ENCODE assay signal across 9 cellular contexts in the genomic region with DNA sequence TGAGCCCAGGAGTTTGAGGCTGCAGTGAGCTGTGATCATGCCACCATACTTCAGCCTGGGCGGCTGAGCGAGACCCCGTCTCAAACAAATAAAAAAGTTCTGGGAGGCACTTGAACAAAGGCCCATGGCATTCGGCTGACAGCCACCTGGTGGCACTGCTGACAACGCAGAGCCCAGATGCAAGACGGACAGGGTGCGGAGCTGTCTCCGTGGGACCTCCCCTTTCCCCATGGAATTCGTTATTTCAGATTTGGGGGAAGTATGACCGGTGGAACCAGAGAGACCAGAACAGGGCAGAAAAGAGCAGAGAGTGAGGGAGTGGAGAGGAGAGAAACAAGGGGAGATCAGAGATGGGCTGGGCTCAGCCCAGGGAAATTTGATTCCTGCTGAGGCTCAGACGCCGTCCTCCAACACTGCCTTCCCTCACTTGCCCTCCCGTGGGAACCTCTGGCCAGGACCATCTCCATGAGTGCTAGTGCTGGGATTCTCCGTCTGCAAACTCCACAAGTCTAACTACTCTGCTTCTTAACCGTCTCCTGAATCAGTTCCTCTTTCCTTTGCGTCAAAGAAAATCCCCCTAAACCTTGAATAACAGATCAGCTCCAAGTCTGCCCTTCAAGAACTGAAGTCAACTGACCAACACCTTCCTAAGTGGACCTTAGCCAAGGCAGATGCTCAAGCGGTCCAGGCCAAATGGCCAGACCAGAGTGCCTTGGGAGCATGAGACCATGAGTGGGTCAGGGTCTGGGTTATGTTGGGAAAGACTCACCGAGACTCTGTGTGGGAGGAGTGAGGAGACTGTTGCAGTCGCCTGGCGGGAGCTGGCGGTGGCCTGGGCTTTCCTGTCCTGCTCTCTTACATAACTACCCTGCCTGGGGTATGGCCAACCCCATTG. TPM values are rescaled to one million over a fixed set of nuclear protein-coding genes. Genes with fewer than 3 reads are reported as not detected.
DNase-seq lines count a peak whose midpoint lies in the region; ATAC-seq, FAIRE-seq and TF ChIP-seq lines count a peak whose summit lies in the region.
"Had no signal": no experiment of that assay in that cellular context is flagged by ENCODE, and none has a peak within 500 bp of the region (broad histone marks: within the 10 kb centered on the region; RNA-seq: fewer than 3 reads in every experiment).

No MANE protein-coding gene starts in this region.

- H3K4me1 ChIP-seq in HepG2 (ENCODE audit: insufficient read depth, low read length) (peaks cover 17% of the 10 kb centered on the region), esophagus squamous epithelium (peaks cover 0 to 11% (median 0%) of the 10 kb centered on the region in 3 donors)

- no peak overlapping the region for H3K27ac ChIP-seq in HepG2 (ENCODE audit: extremely low read length, insufficient read depth, low read length)
- H3K27ac ChIP-seq in esophagus squamous epithelium: no peak overlapping the region

- H3K27me3 ChIP-seq in HepG2 (ENCODE audit: control insufficient read depth in 1 of 2, insufficient read depth in 2 of 2, low read length in 2 of 2) (no peaks in the 10 kb centered on the region), esophagus squamous epithelium (no peaks in the 10 kb centered on the region)

- intact Hi-C loops in HepG2 (cut with micrococcal nuclease; ENCODE audit: unreplicated experiment): no loop called here
- intact Hi-C loops in esophagus squamous epithelium (cut with DNase I): no loop called here

- H3K4me3 ChIP-seq in HepG2 (replicated peaks in 1 of 3; ENCODE audit: insufficient read depth in 1 of 3, low read depth in 2 of 3, low read length in 3 of 3): no peak overlapping the region
- no peak overlapping the region for H3K4me3 ChIP-seq in esophagus squamous epithelium

- in situ Hi-C loops in HepG2 (cut with HindIII; ENCODE audit: extremely low pct_ligation_motif_present, low pct_unique_long_range_greater_than_20kb): no loop called here

- POLR2A ChIA-PET in HepG2 (lab: Yijun Ruan, JAX): interaction anchor here (1.0 kb wide), 1 partner anchor 12 kb away, joined by 3 read pairs; a partner anchor contains a TSS

- TF ChIP-seq EP300 in HepG2 (IDR thresholded peaks at IDR 0.05; ENCODE audit: low read depth in 2 of 2, low read length in 2 of 2) (no peak), HepG2 (CRISPR knock-in tag; IDR thresholded peaks at IDR 0.05; ENCODE audit: borderline replicate concordance) (no peak)

- no peak overlapping the region for H2AFZ ChIP-seq in HepG2 (ENCODE audit: low read length)

- H3K9ac ChIP-seq in HepG2 (ENCODE audit: insufficient read depth, low read depth, low read length): no peak overlapping the region

- H4K20me1 ChIP-seq in HepG2 (ENCODE audit: insufficient read depth, low read length): peaks cover 2% of the 10 kb centered on the region; the same call in 1 of the 2 replicates

- no peak for TF ChIP-seq POLR2A in HepG2 (IDR thresholded peaks at IDR 0.05; ENCODE audit: insufficient read depth in 1 of 2, low read depth in 2 of 2, low read length in 2 of 2)
- no peak for TF ChIP-seq POLR2A in esophagus squamous epithelium (IDR thresholded peaks at IDR 0.05)

- peaks cover 47% of the 10 kb centered on the region for H3K79me2 ChIP-seq in HepG2 (ENCODE audit: insufficient read depth, low read length)

- CTCF ChIA-PET in HepG2 (lab: Yijun Ruan, JAX; ENCODE audit: low intra/inter-chr PET ratio, low total read pairs): no interaction called here

- no peak overlapping the region for H3K4me2 ChIP-seq in HepG2 (ENCODE audit: low read depth, low read length)

- WGBS in HepG2 (ENCODE audit: low lambda C conversion rate): 94% methylated on average over 21 of the region's 21 CpGs
- 65 to 84% methylated on average over 16 to 20 of the region's 21 CpGs for WGBS in esophagus squamous epithelium, 2 donors

- DNase-seq in HepG2 (ENCODE audit: low spot score) (no peak), esophagus squamous epithelium (lab: John Stamatoyannopoulos, UW) (no peak)
- DNase-seq: activated gamma-delta T cell; NK-92 treated with Interleukin-12 subunit alpha and Interleukin-12 subunit beta, amount 100 ng/mL, for 24 hours; stimulated activated CD4-positive, alpha-beta T cell treated with anti-CD3 and anti-CD28 coated beads, Interleukin-2, amount 100 ng/mL, for 48 hours had no signal

- peak; percentile 25; the same call in 1 of the 3 replicates for TF ChIP-seq CTCF in GM12872 (IDR thresholded peaks at IDR 0.05; ENCODE audit: insufficient read depth, low read depth, low read length)
- 0 out of 2 replicates have a peak, but pooled peaks have one; percentile 20 for TF ChIP-seq CTCF in HepG2 (CRISPR knock-in tag; IDR thresholded peaks at IDR 0.05)
- peak in 1 of 6 experiments; percentile 8 for TF ChIP-seq CTCF in esophagus squamous epithelium (IDR thresholded peaks at IDR 0.05)

- no peak for TF ChIP-seq RAD21 in HepG2 (CRISPR knock-in tag; IDR thresholded peaks at IDR 0.05)

- no TSS peak for BruUV-seq in HepG2 (replicated peaks; lab: Mats Ljungman, UMichigan)

- H3K9me3 ChIP-seq in HepG2 (ENCODE audit: low read length) (no peaks in the 10 kb centered on the region), esophagus squamous epithelium (no peaks in the 10 kb centered on the region)

- FAIRE-seq in HepG2 (lab: Jason Lieb, UNC): no peak

- ATAC-seq in HepG2: no peak; the same call in 2 of the 3 replicates
- ATAC-seq in GM18909 (IDR thresholded peaks at IDR 0.05; ENCODE audit: poor library complexity, unreplicated experiment): no peak
- ATAC-seq in HG03280 (IDR thresholded peaks at IDR 0.05; ENCODE audit: unreplicated experiment): no peak

- H3K36me3 ChIP-seq in HepG2 (replicated peaks in 1 of 2; ENCODE audit: control insufficient read depth in 1 of 2, insufficient read depth in 2 of 2, low read length in 2 of 2) (peaks cover 19 to 38% of the 10 kb centered on the region in 2 experiments), esophagus squamous epithelium (peaks cover 0 to 88% (median 4%) of the 10 kb centered on the region in 3 donors)

RNA-seq across cellular contexts. Expression of a gene that starts 11.9 kb away (rescaled TPM):
- polyA plus RNA-seq in PFSK-1 (2012; ENCODE audit: insufficient read length, low read depth): 195 TPM
- 9.7 and 10.3 TPM in 2 replicates for total RNA-seq in HepG2 (2016; rRNA removed; fragmentation: Illumina TruSeq; extraction: Trizol)
- total RNA-seq in HepG2 (2016; cell fraction: cytosol; rRNA removed; fragmentation: Illumina TruSeq; extraction: Trizol; ENCODE audit: low read depth): 6.1 and 6.2 TPM in 2 replicates
- total RNA-seq in HepG2 (2016; cell fraction: insoluble cytoplasmic fraction; rRNA removed; fragmentation: Illumina TruSeq; extraction: Trizol): 7.9 and 10.5 TPM in 2 replicates
- 12.6 and 12.7 TPM in 2 replicates for total RNA-seq in HepG2 (2016; cell fraction: membrane; rRNA removed; fragmentation: Illumina TruSeq; extraction: Trizol)
- 4.6 and 7.3 TPM in 2 replicates for total RNA-seq in HepG2 (2016; cell fraction: nucleus; rRNA removed; fragmentation: Illumina TruSeq; extraction: Trizol)
- 4.9 and 5.2 TPM in 2 replicates for polyA plus RNA-seq in HepG2 (2011; rRNA removed)
- 2.7 and 3.7 TPM in 2 replicates for polyA plus RNA-seq in HepG2 (2011; cell fraction: cytosol; rRNA removed)
- polyA plus RNA-seq in HepG2 (2011; cell fraction: nucleus; rRNA removed): 10.1 and 14.5 TPM in 2 replicates
- 9.9 and 10.1 TPM in 2 replicates for polyA plus RNA-seq in HepG2 (2012)
- 16.0 and 17.0 TPM in 2 replicates for polyA plus RNA-seq in HepG2 (2016; cell fraction: cytosol; fragmentation: Illumina TruSeq; extraction: Trizol; ENCODE audit: low read depth)
- polyA plus RNA-seq in HepG2 (2016; cell fraction: insoluble cytoplasmic fraction; fragmentation: Illumina TruSeq; extraction: Trizol; ENCODE audit: low read depth): 24.8 and 28.5 TPM in 2 replicates
- 25.8 and 30.2 TPM in 2 replicates for polyA plus RNA-seq in HepG2 (2016; cell fraction: membrane; fragmentation: Illumina TruSeq; extraction: Trizol; ENCODE audit: low read depth)
- polyA plus RNA-seq in HepG2 (2016; cell fraction: nucleus; fragmentation: Illumina TruSeq; extraction: Trizol; ENCODE audit: insufficient read depth, low read depth): 25.5 and 26.1 TPM in 2 replicates
- polyA minus RNA-seq in HepG2 (2011; rRNA and poly(A)+ RNA removed; ENCODE audit: low replicate concordance): 3.5 and 5.9 TPM in 2 replicates
- 2.2 and 2.5 TPM in 2 replicates for polyA minus RNA-seq in HepG2 (2011; cell fraction: cytosol; rRNA and poly(A)+ RNA removed)
- polyA minus RNA-seq in HepG2 (2011; cell fraction: nucleus; rRNA and poly(A)+ RNA removed): 3.1 and 3.4 TPM in 2 replicates
- total RNA-seq in esophagus squamous epithelium: 1 to 10 TPM; 3.3 to 9.7 (median 8.2) TPM

RNA-seq across cellular contexts. Expression of a gene that starts 12.2 kb away (rescaled TPM):
- polyA plus RNA-seq in PFSK-1 (2012; ENCODE audit: insufficient read length, low read depth): 68.7 TPM
- total RNA-seq in HepG2 (2016; rRNA removed; fragmentation: Illumina TruSeq; extraction: Trizol): 41.5 and 42.1 TPM in 2 replicates
- total RNA-seq in HepG2 (2016; cell fraction: cytosol; rRNA removed; fragmentation: Illumina TruSeq; extraction: Trizol; ENCODE audit: low read depth): 8.4 TPM in 2 replicates
- total RNA-seq in HepG2 (2016; cell fraction: insoluble cytoplasmic fraction; rRNA removed; fragmentation: Illumina TruSeq; extraction: Trizol): 36.6 and 41.1 TPM in 2 replicates
- 28.0 TPM in 2 replicates for total RNA-seq in HepG2 (2016; cell fraction: membrane; rRNA removed; fragmentation: Illumina TruSeq; extraction: Trizol)
- 19.5 and 21.5 TPM in 2 replicates for total RNA-seq in HepG2 (2016; cell fraction: nucleus; rRNA removed; fragmentation: Illumina TruSeq; extraction: Trizol)
- 15.4 and 16.5 TPM in 2 replicates for polyA plus RNA-seq in HepG2 (2011; rRNA removed)
- polyA plus RNA-seq in HepG2 (2011; cell fraction: cytosol; rRNA removed): 9.8 and 11.5 TPM in 2 replicates
- polyA plus RNA-seq in HepG2 (2011; cell fraction: nucleus; rRNA removed): 18.0 and 18.7 TPM in 2 replicates
- polyA plus RNA-seq in HepG2 (2012): 24.2 and 25.4 TPM in 2 replicates
- polyA plus RNA-seq in HepG2 (2016; cell fraction: cytosol; fragmentation: Illumina TruSeq; extraction: Trizol; ENCODE audit: low read depth): 4.2 and 4.3 TPM in 2 replicates
- polyA plus RNA-seq in HepG2 (2016; cell fraction: insoluble cytoplasmic fraction; fragmentation: Illumina TruSeq; extraction: Trizol; ENCODE audit: low read depth): 40.3 and 48.5 TPM in 2 replicates
- 12.2 and 12.4 TPM in 2 replicates for polyA plus RNA-seq in HepG2 (2016; cell fraction: membrane; fragmentation: Illumina TruSeq; extraction: Trizol; ENCODE audit: low read depth)
- polyA plus RNA-seq in HepG2 (2016; cell fraction: nucleus; fragmentation: Illumina TruSeq; extraction: Trizol; ENCODE audit: insufficient read depth, low read depth): 48.6 and 52.6 TPM in 2 replicates
- 14.5 and 30.4 TPM in 2 replicates for polyA minus RNA-seq in HepG2 (2011; rRNA and poly(A)+ RNA removed; ENCODE audit: low replicate concordance)
- 9.9 and 10.3 TPM in 2 replicates for polyA minus RNA-seq in HepG2 (2011; cell fraction: cytosol; rRNA and poly(A)+ RNA removed)
- 7.8 and 8.9 TPM in 2 replicates for polyA minus RNA-seq in HepG2 (2011; cell fraction: nucleus; rRNA and poly(A)+ RNA removed)
- total RNA-seq in esophagus squamous epithelium: 10 to 100 TPM; 34.5 to 40.1 (median 34.9) TPM

RNA-seq across cellular contexts. Expression of a gene that starts 20.4 kb away (rescaled TPM):
- 1.1 TPM for polyA plus RNA-seq in PFSK-1 (2012; ENCODE audit: insufficient read length, low read depth)
- total RNA-seq in HepG2 (2016; rRNA removed; fragmentation: Illumina TruSeq; extraction: Trizol) (not detected in 2 replicates), esophagus squamous epithelium (under 1 TPM; 0.56 to 0.91 (median 0.73) TPM)
- total RNA-seq in HepG2 (2016; cell fraction: cytosol; rRNA removed; fragmentation: Illumina TruSeq; extraction: Trizol; ENCODE audit: low read depth): not detected in 2 replicates
- 0.18 and 0.30 TPM in 2 replicates for total RNA-seq in HepG2 (2016; cell fraction: insoluble cytoplasmic fraction; rRNA removed; fragmentation: Illumina TruSeq; extraction: Trizol)
- not detected in 2 replicates for total RNA-seq in HepG2 (2016; cell fraction: membrane; rRNA removed; fragmentation: Illumina TruSeq; extraction: Trizol)
- not detected in 2 replicates for total RNA-seq in HepG2 (2016; cell fraction: nucleus; rRNA removed; fragmentation: Illumina TruSeq; extraction: Trizol)
- polyA plus RNA-seq in HepG2 (2011; rRNA removed): not detected in 2 replicates
- 0.08 TPM in 1 of 2 replicates, not detected in the other for polyA plus RNA-seq in HepG2 (2011; cell fraction: cytosol; rRNA removed)
- 0.16 and 0.28 TPM in 2 replicates for polyA plus RNA-seq in HepG2 (2011; cell fraction: nucleus; rRNA removed)
- 0.50 TPM in 1 of 2 replicates, not detected in the other for polyA plus RNA-seq in HepG2 (2012)
- 0.29 TPM in 1 of 2 replicates, not detected in the other for polyA plus RNA-seq in HepG2 (2016; cell fraction: cytosol; fragmentation: Illumina TruSeq; extraction: Trizol; ENCODE audit: low read depth)
- polyA plus RNA-seq in HepG2 (2016; cell fraction: insoluble cytoplasmic fraction; fragmentation: Illumina TruSeq; extraction: Trizol; ENCODE audit: low read depth): not detected in 2 replicates
- not detected in 2 replicates for polyA plus RNA-seq in HepG2 (2016; cell fraction: membrane; fragmentation: Illumina TruSeq; extraction: Trizol; ENCODE audit: low read depth)
- polyA plus RNA-seq in HepG2 (2016; cell fraction: nucleus; fragmentation: Illumina TruSeq; extraction: Trizol; ENCODE audit: insufficient read depth, low read depth): not detected in 2 replicates
- 0.09 TPM in 1 of 2 replicates, not detected in the other for polyA minus RNA-seq in HepG2 (2011; rRNA and poly(A)+ RNA removed; ENCODE audit: low replicate concordance)
- not detected in 2 replicates for polyA minus RNA-seq in HepG2 (2011; cell fraction: cytosol; rRNA and poly(A)+ RNA removed)
- not detected in 2 replicates for polyA minus RNA-seq in HepG2 (2011; cell fraction: nucleus; rRNA and poly(A)+ RNA removed)

RNA-seq across cellular contexts. Expression of a gene that starts 39.6 kb away (rescaled TPM):
- 38.9 TPM for polyA plus RNA-seq in PFSK-1 (2012; ENCODE audit: insufficient read length, low read depth)
- total RNA-seq in HepG2 (2016; rRNA removed; fragmentation: Illumina TruSeq; extraction: Trizol) (3.6 and 9.7 TPM in 2 replicates), esophagus squamous epithelium (10 to 100 TPM in 3 of 4 donors, 1 to 10 TPM in 1; 6.7 to 25.9 (median 16.9) TPM)
- 3.6 and 4.6 TPM in 2 replicates for total RNA-seq in HepG2 (2016; cell fraction: cytosol; rRNA removed; fragmentation: Illumina TruSeq; extraction: Trizol; ENCODE audit: low read depth)
- total RNA-seq in HepG2 (2016; cell fraction: insoluble cytoplasmic fraction; rRNA removed; fragmentation: Illumina TruSeq; extraction: Trizol): 4.5 and 10.0 TPM in 2 replicates
- 7.6 and 8.5 TPM in 2 replicates for total RNA-seq in HepG2 (2016; cell fraction: membrane; rRNA removed; fragmentation: Illumina TruSeq; extraction: Trizol)
- 8.6 and 13.7 TPM in 2 replicates for total RNA-seq in HepG2 (2016; cell fraction: nucleus; rRNA removed; fragmentation: Illumina TruSeq; extraction: Trizol)
- polyA plus RNA-seq in HepG2 (2011; rRNA removed): 16.9 and 21.6 TPM in 2 replicates
- 7.9 and 12.0 TPM in 2 replicates for polyA plus RNA-seq in HepG2 (2011; cell fraction: cytosol; rRNA removed)
- polyA plus RNA-seq in HepG2 (2011; cell fraction: nucleus; rRNA removed): 83.8 and 108 TPM in 2 replicates
- 19.0 and 23.3 TPM in 2 replicates for polyA plus RNA-seq in HepG2 (2012)
- 4.7 and 5.1 TPM in 2 replicates for polyA plus RNA-seq in HepG2 (2016; cell fraction: cytosol; fragmentation: Illumina TruSeq; extraction: Trizol; ENCODE audit: low read depth)
- polyA plus RNA-seq in HepG2 (2016; cell fraction: insoluble cytoplasmic fraction; fragmentation: Illumina TruSeq; extraction: Trizol; ENCODE audit: low read depth): 10.7 and 15.1 TPM in 2 replicates
- 9.3 and 10.8 TPM in 2 replicates for polyA plus RNA-seq in HepG2 (2016; cell fraction: membrane; fragmentation: Illumina TruSeq; extraction: Trizol; ENCODE audit: low read depth)
- 45.7 and 46.6 TPM in 2 replicates for polyA plus RNA-seq in HepG2 (2016; cell fraction: nucleus; fragmentation: Illumina TruSeq; extraction: Trizol; ENCODE audit: insufficient read depth, low read depth)
- 14.8 and 17.4 TPM in 2 replicates for polyA minus RNA-seq in HepG2 (2011; rRNA and poly(A)+ RNA removed; ENCODE audit: low replicate concordance)
- polyA minus RNA-seq in HepG2 (2011; cell fraction: cytosol; rRNA and poly(A)+ RNA removed): 9.8 and 11.2 TPM in 2 replicates
- polyA minus RNA-seq in HepG2 (2011; cell fraction: nucleus; rRNA and poly(A)+ RNA removed): 16.0 and 24.2 TPM in 2 replicates

RNA-seq across cellular contexts. Expression of a gene that starts 39.9 kb away (rescaled TPM):
- 81.0 TPM for polyA plus RNA-seq in PFSK-1 (2012; ENCODE audit: insufficient read length, low read depth)
- 10.9 and 13.5 TPM in 2 replicates for total RNA-seq in HepG2 (2016; rRNA removed; fragmentation: Illumina TruSeq; extraction: Trizol)
- 6.3 and 7.3 TPM in 2 replicates for total RNA-seq in HepG2 (2016; cell fraction: cytosol; rRNA removed; fragmentation: Illumina TruSeq; extraction: Trizol; ENCODE audit: low read depth)
- total RNA-seq in HepG2 (2016; cell fraction: insoluble cytoplasmic fraction; rRNA removed; fragmentation: Illumina TruSeq; extraction: Trizol): 10.3 and 14.9 TPM in 2 replicates
- 14.8 and 16.5 TPM in 2 replicates for total RNA-seq in HepG2 (2016; cell fraction: membrane; rRNA removed; fragmentation: Illumina TruSeq; extraction: Trizol)
- 12.4 and 13.6 TPM in 2 replicates for total RNA-seq in HepG2 (2016; cell fraction: nucleus; rRNA removed; fragmentation: Illumina TruSeq; extraction: Trizol)
- polyA plus RNA-seq in HepG2 (2011; rRNA removed): 27.8 and 30.0 TPM in 2 replicates
- 29.0 and 32.7 TPM in 2 replicates for polyA plus RNA-seq in HepG2 (2011; cell fraction: cytosol; rRNA removed)
- 56.2 and 76.4 TPM in 2 replicates for polyA plus RNA-seq in HepG2 (2011; cell fraction: nucleus; rRNA removed)
- 19.5 and 19.7 TPM in 2 replicates for polyA plus RNA-seq in HepG2 (2012)
- polyA plus RNA-seq in HepG2 (2016; cell fraction: cytosol; fragmentation: Illumina TruSeq; extraction: Trizol; ENCODE audit: low read depth): 22.7 and 24.3 TPM in 2 replicates
- 43.5 and 52.7 TPM in 2 replicates for polyA plus RNA-seq in HepG2 (2016; cell fraction: insoluble cytoplasmic fraction; fragmentation: Illumina TruSeq; extraction: Trizol; ENCODE audit: low read depth)
- polyA plus RNA-seq in HepG2 (2016; cell fraction: membrane; fragmentation: Illumina TruSeq; extraction: Trizol; ENCODE audit: low read depth): 46.7 and 51.1 TPM in 2 replicates
- 55.9 and 59.4 TPM in 2 replicates for polyA plus RNA-seq in HepG2 (2016; cell fraction: nucleus; fragmentation: Illumina TruSeq; extraction: Trizol; ENCODE audit: insufficient read depth, low read depth)
- 25.3 and 37.7 TPM in 2 replicates for polyA minus RNA-seq in HepG2 (2011; rRNA and poly(A)+ RNA removed; ENCODE audit: low replicate concordance)
- 13.0 and 14.0 TPM in 2 replicates for polyA minus RNA-seq in HepG2 (2011; cell fraction: cytosol; rRNA and poly(A)+ RNA removed)
- 21.9 and 22.5 TPM in 2 replicates for polyA minus RNA-seq in HepG2 (2011; cell fraction: nucleus; rRNA and poly(A)+ RNA removed)
- total RNA-seq in esophagus squamous epithelium: 10 to 100 TPM; 16.2 to 31.0 (median 20.4) TPM
